Comparison of ENCODE assay signal across 24 cellular contexts in genomic region chr20:20814685-20815084, GRCh38.
DNase-seq lines count a peak whose midpoint lies in the region; ATAC-seq and TF ChIP-seq lines count a peak whose summit lies in the region.
"Had no signal": no experiment of that assay in that cellular context is flagged by ENCODE, and none has a peak within 500 bp of the region (broad histone marks: within the 10 kb centered on the region; RNA-seq: fewer than 3 reads in every experiment).

No MANE protein-coding gene starts in this region.

- H3K27ac ChIP-seq in psoas muscle, result no peak overlapping the region
- H3K27ac ChIP-seq: gastrocnemius medialis, sigmoid colon, tibial artery had no signal

- 75 to 84% (median 76%) methylated on average over 4 of the region's 4 CpGs for WGBS in psoas muscle, 3 donors

- intact Hi-C loops in Caco-2 (cut with micrococcal nuclease; ENCODE audit: unreplicated experiment) (no loop called here), psoas muscle (cut with DNase I) (no loop called here)

- H3K4me3 Mint-ChIP-seq in Caco-2 (ENCODE audit: unreplicated experiment), result no peak overlapping the region
- H3K4me3 Mint-ChIP-seq: activated CD4-positive, alpha-beta T cell treated with anti-CD3 and anti-CD28 coated beads, Interleukin-2, amount 10 ng/mL, durations not matched to agents 7 days and 5 days; CD8-positive, alpha-beta T cell; dendritic cell treated with granulocyte-macrophage colony-stimulating factor and Interleukin-4, amounts not matched to agents 40 ng/mL and 50 ng/mL, for 4 days; immature natural killer cell; T-cell had no signal

- 0 out of 2 replicates have a peak, but pooled peaks cover 8% of the 10 kb centered on the region for H3K4me1 ChIP-seq in Caco-2
- no peaks in the 10 kb centered on the region for H3K4me1 ChIP-seq in psoas muscle
- H3K4me1 ChIP-seq: gastrocnemius medialis, sigmoid colon, tibial artery had no signal

- ATAC-seq in HG03097 (IDR thresholded peaks at IDR 0.05; ENCODE audit: low FRiP score, unreplicated experiment) (no peak), psoas muscle (no peak)
- ATAC-seq: CD8-positive, alpha-beta T cell; gastrocnemius medialis; T-cell had no signal

- POLR2A ChIA-PET in Caco-2 (lab: Charles Lee), result no interaction called here

- H3K9me3 Mint-ChIP-seq in Caco-2 (ENCODE audit: unreplicated experiment), result peaks cover 11% of the 10 kb centered on the region
- H3K9me3 Mint-ChIP-seq: activated CD4-positive, alpha-beta T cell treated with anti-CD3 and anti-CD28 coated beads, Interleukin-2, amount 10 ng/mL, durations not matched to agents 7 days and 5 days; CD8-positive, alpha-beta T cell; dendritic cell treated with granulocyte-macrophage colony-stimulating factor and Interleukin-4, amounts not matched to agents 40 ng/mL and 50 ng/mL, for 4 days; immature natural killer cell; T-cell had no signal

- TF ChIP-seq CTCF in Caco-2 (IDR thresholded peaks at IDR 0.05; ENCODE audit: insufficient read depth in 1 of 2, low read depth in 1 of 2, low read length in 1 of 2, severe bottlenecking in 1 of 2, unreplicated experiment in 1 of 2) (no peak), psoas muscle (IDR thresholded peaks at IDR 0.05) (no peak)

- CTCF ChIA-PET in Caco-2 (lab: Charles Lee), result no interaction called here

- no peaks in the 10 kb centered on the region for H3K27me3 ChIP-seq in Caco-2 (replicated peaks; ENCODE audit: control insufficient read depth, insufficient read depth, low read length)
- H3K27me3 ChIP-seq in H7 (ENCODE audit: control insufficient read depth, insufficient read depth, low read length), result no peaks in the 10 kb centered on the region
- no peaks in the 10 kb centered on the region for H3K27me3 ChIP-seq in psoas muscle (ENCODE audit: insufficient read depth in 3 of 3, low read length in 2 of 3)
- H3K27me3 ChIP-seq: gastrocnemius medialis, sigmoid colon, tibial artery had no signal

- H3K27ac Mint-ChIP-seq in Caco-2 (ENCODE audit: unreplicated experiment), result no peak overlapping the region
- H3K27ac Mint-ChIP-seq: activated CD4-positive, alpha-beta T cell treated with anti-CD3 and anti-CD28 coated beads, Interleukin-2, amount 10 ng/mL, durations not matched to agents 7 days and 5 days; CD8-positive, alpha-beta T cell; dendritic cell treated with granulocyte-macrophage colony-stimulating factor and Interleukin-4, amounts not matched to agents 40 ng/mL and 50 ng/mL, for 4 days; T-cell had no signal

- no TSS peak for BruUV-seq in Caco-2 (replicated peaks; lab: Mats Ljungman, UMichigan)

- H3K9me3 ChIP-seq in Caco-2 (0 out of 2 replicates have a peak, but pooled peaks cover 9% of the 10 kb centered on the region), psoas muscle (no peaks in the 10 kb centered on the region)
- H3K9me3 ChIP-seq: gastrocnemius medialis, sigmoid colon, tibial artery had no signal

- H3K36me3 ChIP-seq in Caco-2 (ENCODE audit: control insufficient read depth, insufficient read depth, low read length) (no peaks in the 10 kb centered on the region), H7 (replicated peaks; ENCODE audit: control insufficient read depth, insufficient read depth, low read length) (no peaks in the 10 kb centered on the region), psoas muscle (ENCODE audit: insufficient read depth in 1 of 2, low read depth in 1 of 2) (no peaks in the 10 kb centered on the region)
- H3K36me3 ChIP-seq: gastrocnemius medialis, sigmoid colon, tibial artery had no signal

- H3K4me3 ChIP-seq in Caco-2 (ENCODE audit: low read depth, low read length), result no peak overlapping the region
- no peak overlapping the region for H3K4me3 ChIP-seq in H7 (ENCODE audit: insufficient read depth, low read depth, low read length)
- H3K4me3 ChIP-seq in psoas muscle, result no peak overlapping the region
- H3K4me3 ChIP-seq: gastrocnemius medialis, sigmoid colon, tibial artery had no signal

- H3K4me1 Mint-ChIP-seq in Caco-2 (ENCODE audit: low read depth, unreplicated experiment), result peaks cover 5% of the 10 kb centered on the region
- H3K4me1 Mint-ChIP-seq: activated CD4-positive, alpha-beta T cell treated with anti-CD3 and anti-CD28 coated beads, Interleukin-2, amount 10 ng/mL, durations not matched to agents 7 days and 5 days; immature natural killer cell; T-cell had no signal

- no peaks in the 10 kb centered on the region for H3K36me3 Mint-ChIP-seq in Caco-2 (ENCODE audit: insufficient read depth, unreplicated experiment)
- H3K36me3 Mint-ChIP-seq: CD8-positive, alpha-beta T cell; immature natural killer cell; T-cell had no signal

- peaks cover 4% of the 10 kb centered on the region for H3K27me3 Mint-ChIP-seq in Caco-2 (ENCODE audit: insufficient read depth, unreplicated experiment)

- DNase-seq in Caco-2, result peak; percentile 31 to 47
- DNase-seq in H7, result peak; percentile 61
- DNase-seq in OCI-M1 (lab: John Stamatoyannopoulos, UW), result peak; percentile 5
- DNase-seq in iPS DF 19.7 (ENCODE audit: low read depth, low spot score), result peak; percentile 96
- DNase-seq in SHP77 (lab: John Stamatoyannopoulos, UW), result no peak
- no peak for DNase-seq in DMS53 treated with DMSO at 0.1 percent for 48 hours (lab: John Stamatoyannopoulos, UW; ENCODE audit: unreplicated experiment)
- DNase-seq in psoas muscle, result no peak
- DNase-seq: activated CD4-positive, alpha-beta T cell treated with anti-CD3 and anti-CD28 coated beads, Interleukin-2, amount 10 ng/mL, durations not matched to agents 7 days and 5 days; activated CD8-positive, alpha-beta memory T cell treated with anti-CD3 and anti-CD28 coated beads, Interleukin-2, amount 50 U/mL, for 48 hours; activated effector memory CD4-positive, alpha-beta T cell treated with anti-CD3 and anti-CD28 coated beads, Interleukin-2, amount 50 U/mL, for 16 hours; CD8-positive, alpha-beta T cell; DND-41; erythroblast; gastrocnemius medialis; immature natural killer cell; NCI-H1694 treated with DMSO at 0.1 percent for 48 hours; occipital lobe; SHP77 treated with DMSO at 0.1 percent for 48 hours; sigmoid colon; stimulated activated naive CD4-positive, alpha-beta T cell treated with Interleukin-2 at 50 U/mL for 16 hours; T-cell; tibial artery had no signal

Comparison
In these comparisons a context has a peak if more than half of its experiments do, and no peak if none do; other contexts are left out.
1. DNase-seq: peak in Caco-2 (2 of 2), H7 (single experiment), OCI-M1 (single experiment) and iPS DF 19.7 (single experiment); none in SHP77 (0 of 2), DMS53 treated with DMSO at 0.1 percent for 48 hours (single experiment) and psoas muscle (0 of 2).